Comparison of ENCODE assay signal across 8 cellular contexts in genomic region chr1:100250264-100250663, GRCh38. TPM values are rescaled to one million over a fixed set of nuclear protein-coding genes. Genes with fewer than 3 reads are reported as not detected.
A peak's percentile ranks its signal among the peaks of the same experiment; 100 is the strongest.
DNase-seq lines count a peak whose midpoint lies in the region; ATAC-seq, FAIRE-seq and TF ChIP-seq lines count a peak whose summit lies in the region.

No MANE protein-coding gene starts in this region.

- H3K9ac ChIP-seq in mammary epithelial cell (ENCODE audit: insufficient read depth, low read length), result no peak overlapping the region

- H3K9me3 ChIP-seq in left ventricle myocardium inferior (replicated peaks) (no peaks in the 10 kb centered on the region), mammary epithelial cell (replicated peaks; ENCODE audit: insufficient read depth, low read length) (no peaks in the 10 kb centered on the region), mesodermal cell (ENCODE audit: control insufficient read depth, low read length) (no peaks in the 10 kb centered on the region)

- TF ChIP-seq CTCF in left ventricle myocardium inferior (IDR thresholded peaks at IDR 0.05; ENCODE audit: borderline replicate concordance), result no peak
- TF ChIP-seq CTCF in mammary epithelial cell (conservative IDR thresholded peaks at IDR 0.05 in 1 of 2, IDR thresholded peaks at IDR 0.05 in 1 of 2; ENCODE audit: extremely low read depth in 1 of 2, insufficient read depth in 1 of 2, low read depth in 1 of 2, low read length in 2 of 2), result no peak

- dilution Hi-C loops in mammary epithelial cell (cut with HindIII; ENCODE audit: low sequenced_read_pairs), result no loop called here

- intact Hi-C loops in left ventricle myocardium inferior (cut with micrococcal nuclease), result no loop called here
- intact Hi-C loops in Right ventricle myocardium superior (cut with DNase I), result no loop called here
- intact Hi-C loops in mammary epithelial cell (cut with micrococcal nuclease), result no loop called here

- CTCF ChIA-PET in mammary epithelial cell (lab: Charles Lee; ENCODE audit: low non-redundant PET), result no interaction called here

- ATAC-seq in Right ventricle myocardium superior (ENCODE audit: poor library complexity) (no peak), HG02763 (IDR thresholded peaks at IDR 0.05; ENCODE audit: unreplicated experiment) (no peak)

- BruUV-seq in mammary epithelial cell (replicated peaks; lab: Mats Ljungman, UMichigan), result no TSS peak

- H3K36me3 ChIP-seq in left ventricle myocardium inferior (no peaks in the 10 kb centered on the region), mammary epithelial cell (ENCODE audit: insufficient read depth, low read length) (no peaks in the 10 kb centered on the region), mesodermal cell (ENCODE audit: control insufficient read depth, insufficient read depth, low read length) (no peaks in the 10 kb centered on the region)

- WGBS in mammary epithelial cell (ENCODE audit: low coverage, missing lambda C conversion rate), result 0% methylated on average over 1 of the region's 1 CpG
- whole genome bisulfite sequencing in mesodermal cell (ENCODE audit: insufficient coverage in 2 of 2), 2 experiments, result 0% methylated on average over 1 of the region's 1 CpG; no CpG with 5 or more reads in 1 of the 2 experiments

- peak overlapping the region; percentile 98 for H2AFZ ChIP-seq in mammary epithelial cell (ENCODE audit: low read depth, low read length)

- in situ Hi-C loops in mammary epithelial cell (cut with MboI; ENCODE audit: low sequenced_read_pairs in 2 of 2), result loop anchor here in 1 of 2 donors (25.0 kb wide), 1 partner anchor 438 kb away; no protein-coding TSS in a partner anchor

- H3K79me2 ChIP-seq in mammary epithelial cell (ENCODE audit: insufficient read depth, low read length), result peaks cover 30% of the 10 kb centered on the region

- H3K27ac ChIP-seq in left ventricle myocardium inferior (replicated peaks) (peak overlapping the region; percentile 94), mammary epithelial cell (ENCODE audit: insufficient read depth, low read depth, low read length) (no peak overlapping the region), mesodermal cell (ENCODE audit: low read depth, low read length, severe bottlenecking) (no peak overlapping the region)

- no peak for FAIRE-seq in urothelium cell line (lab: Jason Lieb, UNC)

- no peaks in the 10 kb centered on the region for H4K20me1 ChIP-seq in mammary epithelial cell (ENCODE audit: insufficient read depth, low read length)

- H3K4me3 ChIP-seq in left ventricle myocardium inferior (peak overlapping the region; percentile 97), mammary epithelial cell (replicated peaks in 1 of 3; ENCODE audit: insufficient read depth in 1 of 3, low read depth in 2 of 3, low read length in 3 of 3) (peak overlapping the region; percentile 72 to 88 (median 77)), mesodermal cell (ENCODE audit: extremely low read depth, insufficient read depth, low read length, poor library complexity, severe bottlenecking) (peak overlapping the region; percentile 79)

- peaks cover 31% of the 10 kb centered on the region for H3K4me1 ChIP-seq in left ventricle myocardium inferior
- H3K4me1 ChIP-seq in mammary epithelial cell (ENCODE audit: insufficient read depth, low read length), result peaks cover 6% of the 10 kb centered on the region
- H3K4me1 ChIP-seq in mesodermal cell (ENCODE audit: control insufficient read depth, insufficient read depth, low read length, poor library complexity, severe bottlenecking), result peaks cover 4% of the 10 kb centered on the region

- peak overlapping the region; percentile 71 for H3K4me2 ChIP-seq in mammary epithelial cell (ENCODE audit: insufficient read depth, low read depth, low read length)

- no peaks in the 10 kb centered on the region for H3K27me3 ChIP-seq in left ventricle myocardium inferior (ENCODE audit: low read depth)
- H3K27me3 ChIP-seq in mammary epithelial cell (ENCODE audit: insufficient read depth, low read length), result no peaks in the 10 kb centered on the region

- DNase-seq in left ventricle myocardium inferior (no peak), Right ventricle myocardium superior (no peak), mammary epithelial cell (no peak), NCI-H1048 (lab: John Stamatoyannopoulos, UW) (no peak), urothelium cell line (ENCODE audit: low spot score) (no peak)
- DNase-seq in stimulated activated CD4-positive, alpha-beta T cell treated with anti-CD3 and anti-CD28 coated beads, Interleukin-2, amount 100 ng/mL, for 24 hours, result no peak

RNA-seq across cellular contexts. Expression of gene DBT, which starts 0.6 kb away (rescaled TPM):
- 38.8 TPM for total RNA-seq in left ventricle myocardium inferior
- total RNA-seq in Right ventricle myocardium superior, result 33.2 TPM
- total RNA-seq in mammary epithelial cell, result 10 to 100 TPM in 1 of 2 donors, 1 to 10 TPM in 1; 8.5 to 12.8 TPM
- 4.4 TPM for polyA plus RNA-seq in mammary epithelial cell
- 6.6 TPM for polyA minus RNA-seq in mammary epithelial cell
- polyA plus RNA-seq in mesodermal cell (2013, experiment 1 of 2), result 8.0 TPM
- polyA plus RNA-seq in mesodermal cell (2013, experiment 2 of 2), result 6.3 TPM

RNA-seq across cellular contexts. Expression of gene RTCA, which starts 15.8 kb away (rescaled TPM):
- total RNA-seq in left ventricle myocardium inferior (41.3 TPM), Right ventricle myocardium superior (41.5 TPM), mammary epithelial cell (10 to 100 TPM; 31.5 to 60.2 TPM)
- polyA plus RNA-seq in mammary epithelial cell, result 27.9 TPM
- 18.5 TPM for polyA minus RNA-seq in mammary epithelial cell
- 36.1 TPM for polyA plus RNA-seq in mesodermal cell (2013, experiment 1 of 2)
- polyA plus RNA-seq in mesodermal cell (2013, experiment 2 of 2), result 40.2 TPM
